In the genomic region with DNA sequence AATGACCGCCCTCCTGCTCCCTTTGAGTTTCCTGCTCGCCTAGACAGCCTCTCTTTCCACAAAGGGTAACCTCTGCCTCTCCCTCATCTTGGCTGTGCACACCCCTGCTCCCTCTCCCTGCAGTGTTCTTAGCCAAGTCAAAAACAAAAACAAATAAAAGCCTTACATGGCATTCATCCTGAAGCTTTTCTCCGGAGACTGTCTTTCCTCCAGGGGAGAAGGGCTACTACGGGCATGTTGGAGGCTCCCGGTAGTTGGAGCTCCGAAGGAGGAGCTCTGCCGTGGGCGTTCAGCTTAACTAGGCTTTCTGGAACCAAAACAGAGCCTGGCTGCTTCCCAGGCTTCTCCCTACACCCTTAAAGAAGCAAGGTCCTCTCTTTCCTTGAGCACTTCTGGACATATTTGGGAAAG, we compare ENCODE assay signal across 16 cellular contexts.
DNase-seq lines count a peak whose midpoint lies in the region; ATAC-seq, FAIRE-seq and TF ChIP-seq lines count a peak whose summit lies in the region.
"Had no signal": no experiment of that assay in that cellular context is flagged by ENCODE, and none has a peak within 500 bp of the region (broad histone marks: within the 10 kb centered on the region; RNA-seq: fewer than 3 reads in every experiment).

No MANE protein-coding gene starts in this region.

- H3K27ac ChIP-seq in K562 (ENCODE audit: extremely low read depth, low read depth, low read length): no peak overlapping the region
- no peak overlapping the region for H3K27ac ChIP-seq in osteoblast (ENCODE audit: low read depth, low read length)
- H3K27ac ChIP-seq in transverse colon: peak overlapping the region in 3 of 4 donors; percentile 1 to 18 (median 3)

- H3K27ac Mint-ChIP-seq in activated T-helper 2 cell treated with anti-CD3 and anti-CD28 coated beads, Interferon-gamma antibody, Interleukin-2, Interleukin-4, amounts not matched to agents 10 μg/mL and 5 μg/mL and 100 μg/mL, durations not matched to agents 14 hours and 24 hours and 36 hours: no peak overlapping the region
- H3K27ac Mint-ChIP-seq: CD4-positive, alpha-beta memory T cell had no signal

- no peaks in the 10 kb centered on the region for H3K36me3 Mint-ChIP-seq in activated T-helper 2 cell treated with anti-CD3 and anti-CD28 coated beads, Interferon-gamma antibody, Interleukin-2, Interleukin-4, amounts not matched to agents 10 μg/mL and 5 μg/mL and 100 μg/mL, durations not matched to agents 14 hours and 24 hours and 36 hours (ENCODE audit: low read depth)
- H3K36me3 Mint-ChIP-seq: CD4-positive, alpha-beta memory T cell had no signal

- H3K4me3 ChIP-seq in K562 (no peak overlapping the region), osteoblast (ENCODE audit: insufficient read depth, low read length) (peak overlapping the region; percentile 50), transverse colon (peak overlapping the region in 2 of 4 donors; percentile 7 to 25)

- no peaks in the 10 kb centered on the region for H3K9me1 ChIP-seq in K562 (ENCODE audit: control insufficient read depth, insufficient read depth, low read length)

- POLR2A ChIA-PET in K562 (lab: Yijun Ruan, JAX): no interaction called here

- ATAC-seq in K562: peak; percentile 35; the same call in 2 of the 3 replicates

- FAIRE-seq in K562 (lab: Jason Lieb, UNC): no peak
- FAIRE-seq: endothelial cell of umbilical vein had no signal

- H3K4me1 ChIP-seq in K562 (replicated peaks in 1 of 2; ENCODE audit: control insufficient read depth in 2 of 2, insufficient read depth in 2 of 2, low read length in 2 of 2) (no peaks in the 10 kb centered on the region), osteoblast (ENCODE audit: insufficient read depth, low read length) (peaks cover 5% of the 10 kb centered on the region), transverse colon (peaks cover 0 to 4% (median 0%) of the 10 kb centered on the region in 4 donors)

- no peaks in the 10 kb centered on the region for H3K9me3 ChIP-seq in K562 (replicated peaks; ENCODE audit: control insufficient read depth, insufficient read depth, low read depth, low read length)
- H3K9me3 ChIP-seq in osteoblast (ENCODE audit: low read depth, low read length): no peaks in the 10 kb centered on the region
- no peaks in the 10 kb centered on the region for H3K9me3 ChIP-seq in transverse colon
- H3K9me3 ChIP-seq: SK-N-SH had no signal

- TF ChIP-seq POLR2A in K562 (conservative IDR thresholded peaks at IDR 0.05) (no peak), transverse colon (IDR thresholded peaks at IDR 0.05) (no peak)

- CTCF ChIA-PET in K562 (lab: Yijun Ruan, JAX; ENCODE audit: low intra/inter-chr PET ratio): no interaction called here

- DNase-seq in K562 (ENCODE audit: extremely low read depth in 1 of 4, low spot score in 3 of 4): no peak
- DNase-seq in head of caudate nucleus: peak in 25 of 42 donors; percentile 9 to 69 (median 25)
- peak; percentile 79 for DNase-seq in osteoblast (ENCODE audit: insufficient read length, low spot score, missing footprints)
- DNase-seq in transverse colon: no peak
- DNase-seq in DMS53 (lab: John Stamatoyannopoulos, UW): no peak
- DNase-seq in SIG-M5 treated with dmso at 0.1 percent for 504 hours (lab: John Stamatoyannopoulos, UW; ENCODE audit: unreplicated experiment): no peak
- DNase-seq in NCI-H2171 (lab: John Stamatoyannopoulos, UW): no peak
- no peak for DNase-seq in activated T-helper 2 cell treated with anti-CD3 and anti-CD28 coated beads, Interferon-gamma antibody, Interleukin-2, Interleukin-4, amounts not matched to agents 10 μg/mL and 5 μg/mL and 100 μg/mL, durations not matched to agents 14 hours and 24 hours and 36 hours (ENCODE audit: low spot score)
- DNase-seq: activated gamma-delta T cell; CD4-positive, alpha-beta memory T cell; GOT3; mesendoderm; SK-N-SH; stimulated activated CD4-positive, alpha-beta T cell treated with anti-CD3 and anti-CD28 coated beads, Interleukin-4, amount 100 ng/mL, for 4 hours; stimulated activated naive CD4-positive, alpha-beta T cell had no signal

- BruUV-seq in K562 (replicated peaks; lab: Mats Ljungman, UMichigan): no TSS peak

- WGBS in K562 (ENCODE audit: insufficient coverage, low coverage, missing lambda C conversion rate): 2% methylated on average over 8 of the region's 8 CpGs
- WGBS in transverse colon (ENCODE audit: low coverage in 1 of 2), 2 donors: 40 to 58% methylated on average over 2 to 8 of the region's 8 CpGs

- no peaks in the 10 kb centered on the region for H4K20me1 ChIP-seq in K562 (replicated peaks; ENCODE audit: control insufficient read depth, insufficient read depth, low read length)
- no peaks in the 10 kb centered on the region for H4K20me1 ChIP-seq in osteoblast (ENCODE audit: insufficient read depth, low read length)

- TF ChIP-seq RAD21 in K562 (CRISPR knock-in tag; conservative IDR thresholded peaks at IDR 0.05 in 1 of 2, IDR thresholded peaks at IDR 0.05 in 1 of 2): no peak

- H3K4me3 Mint-ChIP-seq in activated T-helper 2 cell treated with anti-CD3 and anti-CD28 coated beads, Interferon-gamma antibody, Interleukin-2, Interleukin-4, amounts not matched to agents 10 μg/mL and 5 μg/mL and 100 μg/mL, durations not matched to agents 14 hours and 24 hours and 36 hours (ENCODE audit: low read depth): no peak overlapping the region
- H3K4me3 Mint-ChIP-seq: CD4-positive, alpha-beta memory T cell had no signal

- in situ Hi-C loops in K562 (cut with MboI): no loop called here
- in situ Hi-C loops in transverse colon (cut with MboI; ENCODE audit: low pct_ligation_motif_present in 1 of 4, low pct_unique_long_range_greater_than_20kb in 1 of 4, low sequenced_read_pairs in 3 of 4): no loop called here

- intact Hi-C loops in K562 (cut with micrococcal nuclease): no loop called here
- intact Hi-C loops in head of caudate nucleus (cut with DNase I): no loop called here
- intact Hi-C loops in transverse colon (cut with DNase I; ENCODE audit: low total_unique reads): no loop called here
- intact Hi-C loops in activated T-helper 2 cell treated with anti-CD3 and anti-CD28 coated beads, Interferon-gamma antibody, Interleukin-2, Interleukin-4, amounts not matched to agents 10 μg/mL and 5 μg/mL and 100 μg/mL, durations not matched to agents 14 hours and 24 hours and 36 hours (cut with micrococcal nuclease): no loop called here

- H3K4me1 Mint-ChIP-seq in activated T-helper 2 cell treated with anti-CD3 and anti-CD28 coated beads, Interferon-gamma antibody, Interleukin-2, Interleukin-4, amounts not matched to agents 10 μg/mL and 5 μg/mL and 100 μg/mL, durations not matched to agents 14 hours and 24 hours and 36 hours (ENCODE audit: low read depth): no peaks in the 10 kb centered on the region
- H3K4me1 Mint-ChIP-seq: CD4-positive, alpha-beta memory T cell had no signal

- H3K36me3 ChIP-seq in K562 (ENCODE audit: control insufficient read depth, insufficient read depth, low read length) (no peaks in the 10 kb centered on the region), osteoblast (ENCODE audit: insufficient read depth, low read length) (no peaks in the 10 kb centered on the region), transverse colon (no peaks in the 10 kb centered on the region)

- H3K9ac ChIP-seq in K562 (ENCODE audit: insufficient read depth in 1 of 2, low read depth in 2 of 2, low read length in 2 of 2): no peak overlapping the region
- H3K9ac ChIP-seq: SK-N-SH had no signal

- H3K27me3 Mint-ChIP-seq in activated T-helper 2 cell treated with anti-CD3 and anti-CD28 coated beads, Interferon-gamma antibody, Interleukin-2, Interleukin-4, amounts not matched to agents 10 μg/mL and 5 μg/mL and 100 μg/mL, durations not matched to agents 14 hours and 24 hours and 36 hours (ENCODE audit: low read depth): peaks cover 3% of the 10 kb centered on the region

- H3K79me2 ChIP-seq in K562 (ENCODE audit: control insufficient read depth, insufficient read depth, low read length): no peaks in the 10 kb centered on the region
- no peaks in the 10 kb centered on the region for H3K79me2 ChIP-seq in osteoblast (ENCODE audit: insufficient read depth, low read length)

- TF ChIP-seq EP300 in K562 (IDR thresholded peaks at IDR 0.05; ENCODE audit: low read length): no peak
- no peak for TF ChIP-seq EP300 in transverse colon (IDR thresholded peaks at IDR 0.05; ENCODE audit: low read depth)

- TF ChIP-seq CTCF in K562 (IDR thresholded peaks at IDR 0.05 in 2 of 3, conservative IDR thresholded peaks at IDR 0.05 in 1 of 3; ENCODE audit: insufficient read depth in 2 of 3, low read depth in 1 of 3, low read length in 3 of 3) (no peak), osteoblast (IDR thresholded peaks at IDR 0.05; ENCODE audit: extremely low read depth, low read depth, low read length) (no peak), transverse colon (IDR thresholded peaks at IDR 0.05) (no peak)

- H3K27me3 ChIP-seq in K562 (ENCODE audit: control insufficient read depth in 2 of 2, insufficient read depth in 2 of 2, low read length in 2 of 2) (peaks cover 14 to 16% of the 10 kb centered on the region in 2 experiments), osteoblast (ENCODE audit: insufficient read depth, low read length) (no peaks in the 10 kb centered on the region), transverse colon (no peaks in the 10 kb centered on the region)

- H3K9me3 Mint-ChIP-seq in activated T-helper 2 cell treated with anti-CD3 and anti-CD28 coated beads, Interferon-gamma antibody, Interleukin-2, Interleukin-4, amounts not matched to agents 10 μg/mL and 5 μg/mL and 100 μg/mL, durations not matched to agents 14 hours and 24 hours and 36 hours: no peaks in the 10 kb centered on the region
- H3K9me3 Mint-ChIP-seq: CD4-positive, alpha-beta memory T cell had no signal

- H3K4me2 ChIP-seq in K562 (ENCODE audit: insufficient read depth, low read length) (no peak overlapping the region), osteoblast (ENCODE audit: insufficient read depth, low read length) (peak overlapping the region; percentile 76)
- H3K4me2 ChIP-seq: SK-N-SH had no signal

- H2AFZ ChIP-seq in K562 (ENCODE audit: low read depth, low read length) (no peak overlapping the region), osteoblast (ENCODE audit: low read length) (peak overlapping the region; percentile 73)

TF ChIP-seq in K562, 482 proteins besides CTCF, POLR2A, EP300 and RAD21 (continues in another document):
- TF ChIP-seq SAP30 (IDR thresholded peaks at IDR 0.05; ENCODE audit: borderline replicate concordance, insufficient read depth, low read depth, low read length, poor library complexity, severe bottlenecking) (no peak), MTF1 (CRISPR knock-in tag; IDR thresholded peaks at IDR 0.05; ENCODE audit: borderline replicate concordance) (no peak), ZFP1 (CRISPR knock-in tag; IDR thresholded peaks at IDR 0.05) (no peak), MCM2 (IDR thresholded peaks at IDR 0.05; ENCODE audit: low read depth) (no peak), HIVEP1 (CRISPR knock-in tag; IDR thresholded peaks at IDR 0.05) (no peak)

Comparison
In these comparisons a context has a peak if more than half of its experiments do, and no peak if none do; other contexts are left out.
1. DNase-seq: peak in head of caudate nucleus (25 of 42) and osteoblast (single experiment); none in K562 (0 of 4), transverse colon (single experiment), DMS53 (single experiment), SIG-M5 treated with dmso at 0.1 percent for 504 hours (single experiment), NCI-H2171 (single experiment) and activated T-helper 2 cell treated with anti-CD3 and anti-CD28 coated beads, Interferon-gamma antibody, Interleukin-2, Interleukin-4, amounts not matched to agents 10 μg/mL and 5 μg/mL and 100 μg/mL, durations not matched to agents 14 hours and 24 hours and 36 hours (single experiment).
2. H3K27ac ChIP-seq: peak in transverse colon (3 of 4); none in K562 (single experiment) and osteoblast (single experiment).